Comparison of ENCODE assay signal across 10 cellular contexts in the genomic region with DNA sequence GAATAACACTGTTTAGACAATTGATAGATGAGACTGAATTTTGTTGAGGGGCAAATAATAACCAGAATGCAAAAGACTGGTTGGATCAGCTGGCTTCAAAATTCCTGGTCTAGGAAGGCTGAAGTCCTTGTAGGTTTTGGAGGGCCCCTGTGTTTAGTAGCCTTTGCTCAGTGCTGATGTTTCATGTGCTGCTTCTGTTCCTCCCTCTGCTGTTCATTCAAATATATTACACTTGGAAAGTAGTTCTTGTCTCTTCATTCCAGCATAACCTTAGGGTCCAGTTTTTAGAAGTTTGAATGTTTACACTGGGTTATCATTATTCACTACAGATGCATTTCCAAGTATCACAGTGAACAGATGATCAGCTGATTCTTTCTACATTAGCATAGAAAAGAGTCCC.
DNase-seq lines count a peak whose midpoint lies in the region; ATAC-seq and TF ChIP-seq lines count a peak whose summit lies in the region.
"Had no signal": no experiment of that assay in that cellular context is flagged by ENCODE, and none has a peak within 500 bp of the region (broad histone marks: within the 10 kb centered on the region; RNA-seq: fewer than 3 reads in every experiment).

No MANE protein-coding gene starts in this region.

- in situ Hi-C loops in ACHN (cut with HindIII; ENCODE audit: low pct_ligation_motif_present, low pct_unique_long_range_greater_than_20kb, low sequenced_read_pairs) (no loop called here), GM23248 (cut with MboI) (loop anchor here (5.0 kb wide), 1 partner anchor 78 kb away; no protein-coding TSS in a partner anchor)

- no peaks in the 10 kb centered on the region for H3K9me3 Mint-ChIP-seq in glutamatergic neuron (ENCODE audit: unreplicated experiment)
- peaks cover 7% of the 10 kb centered on the region for H3K9me3 Mint-ChIP-seq in activated CD8-positive, alpha-beta T cell treated with anti-CD3 and anti-CD28 coated beads, Interleukin-2, amount 10 ng/mL, durations not matched to agents 7 days and 5 days (ENCODE audit: insufficient read depth)
- peaks cover 5% of the 10 kb centered on the region for H3K9me3 Mint-ChIP-seq in activated naive CD8-positive, alpha-beta T cell treated with anti-CD3 and anti-CD28 coated beads, Interleukin-2, amount 50 U/mL, for 24 hours

- H3K27ac Mint-ChIP-seq in glutamatergic neuron (ENCODE audit: unreplicated experiment), result no peak overlapping the region
- H3K27ac Mint-ChIP-seq in activated CD8-positive, alpha-beta T cell treated with anti-CD3 and anti-CD28 coated beads, Interleukin-2, amount 10 ng/mL, durations not matched to agents 7 days and 5 days, result no peak overlapping the region
- H3K27ac Mint-ChIP-seq in activated naive CD8-positive, alpha-beta T cell treated with anti-CD3 and anti-CD28 coated beads, Interleukin-2, amount 50 U/mL, for 24 hours, result no peak overlapping the region

- no peaks in the 10 kb centered on the region for H3K27me3 Mint-ChIP-seq in glutamatergic neuron (ENCODE audit: unreplicated experiment)
- H3K27me3 Mint-ChIP-seq in activated CD8-positive, alpha-beta T cell treated with anti-CD3 and anti-CD28 coated beads, Interleukin-2, amount 10 ng/mL, durations not matched to agents 7 days and 5 days (ENCODE audit: low read depth), result no peaks in the 10 kb centered on the region
- H3K27me3 Mint-ChIP-seq in activated naive CD8-positive, alpha-beta T cell treated with anti-CD3 and anti-CD28 coated beads, Interleukin-2, amount 50 U/mL, for 24 hours, result no peaks in the 10 kb centered on the region

- H2AFZ ChIP-seq in GM23248, result no peak overlapping the region

- no peak overlapping the region for H3K4me3 ChIP-seq in GM23248
- no peak overlapping the region for H3K4me3 ChIP-seq in uterus
- H3K4me3 ChIP-seq: ovary had no signal

- POLR2A ChIA-PET in activated CD8-positive, alpha-beta T cell treated with anti-CD3 and anti-CD28 coated beads, Interleukin-2, amount 10 ng/mL, durations not matched to agents 7 days and 5 days (lab: Charles Lee), result no interaction called here

- no peaks in the 10 kb centered on the region for H3K4me1 Mint-ChIP-seq in glutamatergic neuron (ENCODE audit: low read depth, unreplicated experiment)
- no peaks in the 10 kb centered on the region for H3K4me1 Mint-ChIP-seq in activated CD8-positive, alpha-beta T cell treated with anti-CD3 and anti-CD28 coated beads, Interleukin-2, amount 10 ng/mL, durations not matched to agents 7 days and 5 days (ENCODE audit: low read depth)
- H3K4me1 Mint-ChIP-seq in activated naive CD8-positive, alpha-beta T cell treated with anti-CD3 and anti-CD28 coated beads, Interleukin-2, amount 50 U/mL, for 24 hours, result no peaks in the 10 kb centered on the region

- no peak for ATAC-seq in activated CD8-positive, alpha-beta T cell treated with anti-CD3 and anti-CD28 coated beads, Interleukin-2, amount 10 ng/mL, durations not matched to agents 7 days and 5 days
- ATAC-seq in GM19328 (IDR thresholded peaks at IDR 0.05; ENCODE audit: unreplicated experiment), result no peak
- no peak for ATAC-seq in activated naive CD8-positive, alpha-beta T cell treated with anti-CD3 and anti-CD28 coated beads, Interleukin-2, amount 50 U/mL, for 24 hours

- intact Hi-C loops in uterus (cut with DNase I; ENCODE audit: low total_unique reads), result loop anchor here (10.0 kb wide), 1 partner anchor 60 kb away; no protein-coding TSS in a partner anchor

- H3K9me3 ChIP-seq in GM23248 (ENCODE audit: low read depth), result no peaks in the 10 kb centered on the region
- H3K9me3 ChIP-seq in uterus, result no peaks in the 10 kb centered on the region
- H3K9me3 ChIP-seq: ovary had no signal

- H3K36me3 ChIP-seq in GM23248 (ENCODE audit: low read depth), result no peaks in the 10 kb centered on the region
- H3K36me3 ChIP-seq in uterus, result no peaks in the 10 kb centered on the region
- H3K36me3 ChIP-seq: ovary had no signal

- peak; percentile 32 for TF ChIP-seq CTCF in glutamatergic neuron (IDR thresholded peaks at IDR 0.05; ENCODE audit: partially characterized antibody, unreplicated experiment)
- TF ChIP-seq CTCF in uterus (IDR thresholded peaks at IDR 0.05), result no peak

- no peaks in the 10 kb centered on the region for H4K20me1 ChIP-seq in GM23248 (ENCODE audit: insufficient read depth)

- peaks cover 14% of the 10 kb centered on the region for H3F3A ChIP-seq in GM23248 (ENCODE audit: insufficient read depth)

- no peak overlapping the region for H3K4me3 Mint-ChIP-seq in glutamatergic neuron (ENCODE audit: unreplicated experiment)
- H3K4me3 Mint-ChIP-seq in activated CD8-positive, alpha-beta T cell treated with anti-CD3 and anti-CD28 coated beads, Interleukin-2, amount 10 ng/mL, durations not matched to agents 7 days and 5 days, result no peak overlapping the region
- H3K4me3 Mint-ChIP-seq in activated naive CD8-positive, alpha-beta T cell treated with anti-CD3 and anti-CD28 coated beads, Interleukin-2, amount 50 U/mL, for 24 hours, result no peak overlapping the region

- TF ChIP-seq POLR2A in uterus (IDR thresholded peaks at IDR 0.05), result no peak

- H3K36me3 Mint-ChIP-seq in glutamatergic neuron (ENCODE audit: unreplicated experiment), result no peaks in the 10 kb centered on the region
- no peaks in the 10 kb centered on the region for H3K36me3 Mint-ChIP-seq in activated CD8-positive, alpha-beta T cell treated with anti-CD3 and anti-CD28 coated beads, Interleukin-2, amount 10 ng/mL, durations not matched to agents 7 days and 5 days (ENCODE audit: low read depth)
- no peaks in the 10 kb centered on the region for H3K36me3 Mint-ChIP-seq in activated naive CD8-positive, alpha-beta T cell treated with anti-CD3 and anti-CD28 coated beads, Interleukin-2, amount 50 U/mL, for 24 hours (ENCODE audit: low read depth)

- H3K27me3 ChIP-seq in GM23248 (replicated peaks; ENCODE audit: insufficient read depth) (no peaks in the 10 kb centered on the region), uterus (no peaks in the 10 kb centered on the region)
- H3K27me3 ChIP-seq: ovary had no signal

- H3K4me1 ChIP-seq in GM23248 (ENCODE audit: insufficient read depth) (peaks cover 7% of the 10 kb centered on the region), uterus (no peaks in the 10 kb centered on the region)

- H3K9me2 ChIP-seq in GM23248 (ENCODE audit: insufficient read depth), result no peaks in the 10 kb centered on the region; the same call in 1 of the 2 replicates

- CTCF ChIA-PET in activated CD8-positive, alpha-beta T cell treated with anti-CD3 and anti-CD28 coated beads, Interleukin-2, amount 10 ng/mL, durations not matched to agents 7 days and 5 days (lab: Charles Lee), result no interaction called here

- DNase-seq in ACHN (peak; percentile 4), GM23248 (peak; percentile 63), RPMI8226 (peak; percentile 9), glutamatergic neuron (no peak), uterus (no peak)
- DNase-seq in activated CD8-positive, alpha-beta T cell treated with anti-CD3 and anti-CD28 coated beads, Interleukin-2, amount 10 ng/mL, durations not matched to agents 7 days and 5 days, result no peak
- DNase-seq in activated naive CD8-positive, alpha-beta T cell treated with anti-CD3 and anti-CD28 coated beads, Interleukin-2, amount 50 U/mL, for 24 hours, result no peak
- DNase-seq: activated naive CD4-positive, alpha-beta T cell treated with Interleukin-2 at 50 U/mL for 16 hours; ovary had no signal

- H3K9ac ChIP-seq in GM23248, result no peak overlapping the region

- H3K79me2 ChIP-seq in GM23248 (ENCODE audit: insufficient read depth), result no peaks in the 10 kb centered on the region

- H3K27ac ChIP-seq in GM23248, result no peak overlapping the region
- no peak overlapping the region for H3K27ac ChIP-seq in uterus
- H3K27ac ChIP-seq: ovary had no signal

- H3K4me2 ChIP-seq in GM23248 (ENCODE audit: unreplicated experiment), result no peak overlapping the region

Comparison
In these comparisons a context has a peak if more than half of its experiments do, and no peak if none do; other contexts are left out.
1. DNase-seq: peak in ACHN (single experiment), GM23248 (single experiment) and RPMI8226 (single experiment); none in glutamatergic neuron (single experiment), activated CD8-positive, alpha-beta T cell treated with anti-CD3 and anti-CD28 coated beads, Interleukin-2, amount 10 ng/mL, durations not matched to agents 7 days and 5 days (single experiment), uterus (0 of 2) and activated naive CD8-positive, alpha-beta T cell treated with anti-CD3 and anti-CD28 coated beads, Interleukin-2, amount 50 U/mL, for 24 hours (single experiment).